ENCODE assay signal across 14 cellular contexts in genomic region chr2:20599001-20599600, GRCh38. TPM values are rescaled to one million over a fixed set of nuclear protein-coding genes. Genes with fewer than 3 reads are reported as not detected.
DNase-seq lines count a peak whose midpoint lies in the region; ATAC-seq and TF ChIP-seq lines count a peak whose summit lies in the region.
"Had no signal": no experiment of that assay in that cellular context is flagged by ENCODE, and none has a peak within 500 bp of the region (broad histone marks: within the 10 kb centered on the region; RNA-seq: fewer than 3 reads in every experiment).

No MANE protein-coding gene starts in this region.

- H3K27me3 Mint-ChIP-seq in CD14-positive monocyte (ENCODE audit: low read depth in 3 of 3), result peaks cover 0 to 3% (median 2%) of the 10 kb centered on the region in 3 donors
- H3K27me3 Mint-ChIP-seq: activated T-helper 17 cell treated with anti-CD3 and anti-CD28 coated beads, Interleukin-2, amount 50 U/mL, for 72 hours; progenitor cell of endocrine pancreas had no signal

- H3K4me1 ChIP-seq in left lung, result peaks cover 11 to 54% of the 10 kb centered on the region in 2 donors

- H3K27ac Mint-ChIP-seq in CD14-positive monocyte, result no peak overlapping the region
- H3K27ac Mint-ChIP-seq: activated T-helper 17 cell treated with anti-CD3 and anti-CD28 coated beads, Interleukin-2, amount 50 U/mL, for 72 hours; progenitor cell of endocrine pancreas; WTC11 had no signal

- H3K27me3 ChIP-seq in left lung, result no peaks in the 10 kb centered on the region

- H3K4me3 ChIP-seq in left lung, result no peak overlapping the region

- no peaks in the 10 kb centered on the region for H3K36me3 ChIP-seq in left lung

- TF ChIP-seq CTCF in CD14-positive monocyte (IDR thresholded peaks at IDR 0.05), result no peak
- TF ChIP-seq CTCF in left lung (IDR thresholded peaks at IDR 0.05), result no peak

- peaks cover 2 to 7% of the 10 kb centered on the region in 2 donors for H3K36me3 Mint-ChIP-seq in CD14-positive monocyte
- H3K36me3 Mint-ChIP-seq: WTC11 had no signal

- H3K4me1 Mint-ChIP-seq in CD14-positive monocyte, result peaks cover 34% of the 10 kb centered on the region

- intact Hi-C loops in CD14-positive monocyte (cut with micrococcal nuclease), result no loop called here
- intact Hi-C loops in left lung (cut with DNase I), result no loop called here
- intact Hi-C loops in sciatic nerve (cut with DNase I), result no loop called here

- no peak for ATAC-seq in left lung
- ATAC-seq in sciatic nerve, result peak; percentile 18
- no peak for ATAC-seq in GM21717 (IDR thresholded peaks at IDR 0.05; ENCODE audit: unreplicated experiment)
- no peak for ATAC-seq in HG02852 (IDR thresholded peaks at IDR 0.05; ENCODE audit: unreplicated experiment)
- ATAC-seq: activated T-helper 17 cell treated with anti-CD3 and anti-CD28 coated beads, Interleukin-2, amount 50 U/mL, for 72 hours; WTC11 had no signal

- DNase-seq in CD14-positive monocyte (ENCODE audit: low spot score) (peak; percentile 10), left lung (peak; percentile 31 to 60), sciatic nerve (ENCODE audit: low spot score) (peak; percentile 57), NCI-H1930 (lab: John Stamatoyannopoulos, UW) (no peak)
- no peak for DNase-seq in activated CD4-positive, alpha-beta T cell treated with anti-CD3 and anti-CD28 coated beads, Interleukin-2, amount 50 U/mL, for 48 hours
- DNase-seq: effector CD8-positive, alpha-beta T cell; Kasumi-1; NCI-H226 had no signal

- no peaks in the 10 kb centered on the region for H3K9me3 ChIP-seq in left lung

- H3K9me3 Mint-ChIP-seq in CD14-positive monocyte, result no peaks in the 10 kb centered on the region
- H3K9me3 Mint-ChIP-seq: activated T-helper 17 cell treated with anti-CD3 and anti-CD28 coated beads, Interleukin-2, amount 50 U/mL, for 72 hours; WTC11 had no signal

- H3K4me3 Mint-ChIP-seq in CD14-positive monocyte, result no peak overlapping the region
- H3K4me3 Mint-ChIP-seq: activated T-helper 17 cell treated with anti-CD3 and anti-CD28 coated beads, Interleukin-2, amount 50 U/mL, for 72 hours; WTC11 had no signal

- H3K27ac ChIP-seq in cingulate gyrus (ENCODE audit: low read depth, low read length) (peak overlapping the region; percentile 71), left lung (peak overlapping the region in 1 of 2 donors; percentile 45)

RNA-seq across cellular contexts. Expression of gene HS1BP3, which starts 51.8 kb away (rescaled TPM):
- polyA plus RNA-seq in CD14-positive monocyte, result 10 to 100 TPM; 45.4 to 48.9 TPM
- total RNA-seq in left lung (10 to 100 TPM; 36.1 to 39.7 TPM), sciatic nerve (23.2 TPM)

Comparison
In these comparisons a context has a peak if more than half of its experiments do, and no peak if none do; other contexts are left out.
1. DNase-seq: peak in CD14-positive monocyte (single experiment), left lung (2 of 2) and sciatic nerve (single experiment); none in NCI-H1930 (0 of 2) and activated CD4-positive, alpha-beta T cell treated with anti-CD3 and anti-CD28 coated beads, Interleukin-2, amount 50 U/mL, for 48 hours (0 of 2).